8 cellular contexts compared by ENCODE assay signal in the genomic region with DNA sequence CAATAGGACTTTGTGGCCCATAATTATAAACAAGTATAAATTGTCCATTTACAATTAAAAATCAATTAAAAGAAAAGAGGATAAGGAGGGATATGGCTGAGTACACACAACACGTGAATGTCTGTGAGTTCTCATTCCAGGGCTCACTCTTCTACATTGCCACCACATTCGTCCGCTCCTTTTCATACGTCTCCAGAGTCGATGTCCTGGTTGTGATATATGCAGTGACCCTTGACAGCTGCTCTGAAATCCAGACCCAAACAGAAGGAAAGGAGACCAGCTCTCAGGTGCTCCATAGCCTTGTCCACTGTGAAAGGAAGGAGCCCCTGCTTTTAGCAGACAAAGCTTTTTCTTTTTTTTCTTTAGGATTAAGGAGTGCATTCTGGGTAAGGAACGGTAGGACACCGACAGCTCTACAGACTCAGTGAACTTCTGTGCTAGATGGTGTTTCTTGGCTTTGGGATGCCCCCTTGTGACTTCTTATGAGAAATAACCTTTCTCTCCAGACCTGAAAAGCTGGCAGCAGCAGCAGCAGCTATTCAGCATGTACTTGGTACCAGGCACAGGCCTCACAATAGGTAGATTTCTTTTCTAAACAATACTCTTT. TPM values are rescaled to one million over a fixed set of nuclear protein-coding genes. Genes with fewer than 3 reads are reported as not detected.
DNase-seq lines count a peak whose midpoint lies in the region; FAIRE-seq and TF ChIP-seq lines count a peak whose summit lies in the region.

No MANE protein-coding gene starts in this region.

- DNase-seq in COLO829 (ENCODE audit: low spot score) = peak; percentile 35
- peak; percentile 66 for DNase-seq in H9
- peak; percentile 55 for DNase-seq in NCI-H446 treated with DMSO at 0.1 percent for 48 hours (lab: John Stamatoyannopoulos, UW)
- DNase-seq in astrocyte of the spinal cord (ENCODE audit: low read depth, low spot score) = peak; percentile 82
- DNase-seq in kidney = no peak
- DNase-seq in KG1 (lab: John Stamatoyannopoulos, UW) = no peak
- DNase-seq in ascending aorta (ENCODE audit: low spot score in 2 of 2) = no peak
- no peak for DNase-seq in activated T-helper 1 cell treated with anti-CD3 and anti-CD28 coated beads, Interleukin-12 subunit alpha, Interleukin-12 subunit beta, Interleukin-2, Interleukin-4 antibody, amounts not matched to agents 30 ng/mL and 10 ng/mL and 1 ng/mL, durations not matched to agents 14 hours and 24 hours and 36 hours (ENCODE audit: low spot score)

- no peak for FAIRE-seq in kidney (lab: Jason Lieb, UNC)

- peaks cover 0 to 2% of the 10 kb centered on the region in 2 experiments; a peak in 1 of 5 replicates for H3K9me3 Mint-ChIP-seq in H9
- no peaks in the 10 kb centered on the region for H3K9me3 Mint-ChIP-seq in activated T-helper 1 cell treated with anti-CD3 and anti-CD28 coated beads, Interleukin-12 subunit alpha, Interleukin-12 subunit beta, Interleukin-2, Interleukin-4 antibody, amounts not matched to agents 30 ng/mL and 10 ng/mL and 1 ng/mL, durations not matched to agents 14 hours and 24 hours and 36 hours

- peaks cover 25 to 31% of the 10 kb centered on the region in 2 donors for H3K36me3 ChIP-seq in kidney (ENCODE audit: control insufficient read depth in 1 of 2, insufficient read depth in 2 of 2, low read length in 2 of 2)
- H3K36me3 ChIP-seq in ascending aorta = peaks cover 23 to 52% of the 10 kb centered on the region in 2 donors

- no peak overlapping the region for H3K56ac ChIP-seq in H9 (ENCODE audit: insufficient read length, low read depth, low read length)

- H3K9me3 ChIP-seq in H9 (ENCODE audit: control insufficient read depth, low read depth, low read length) = no peaks in the 10 kb centered on the region
- H3K9me3 ChIP-seq in kidney (ENCODE audit: control insufficient read depth in 1 of 2, low read length in 2 of 2) = no peaks in the 10 kb centered on the region
- H3K9me3 ChIP-seq in ascending aorta = no peaks in the 10 kb centered on the region

- no peak overlapping the region for H3K4me2 ChIP-seq in H9 (ENCODE audit: insufficient read depth, insufficient read length, low read length)

- no peaks in the 10 kb centered on the region for H3K27me3 ChIP-seq in H9 (ENCODE audit: insufficient read depth, low read length)
- no peaks in the 10 kb centered on the region for H3K27me3 ChIP-seq in ascending aorta

- TF ChIP-seq CTCF in H9 (conservative IDR thresholded peaks at IDR 0.05) = peak; percentile 76
- peak; percentile 53 for TF ChIP-seq CTCF in astrocyte of the spinal cord (IDR thresholded peaks at IDR 0.05; ENCODE audit: low read depth, low read length)
- TF ChIP-seq CTCF in kidney (IDR thresholded peaks at IDR 0.05; ENCODE audit: borderline replicate concordance, extremely low read depth, insufficient read depth) = peak; percentile 20
- TF ChIP-seq CTCF in ascending aorta (IDR thresholded peaks at IDR 0.05) = no peak

- H3K27me3 Mint-ChIP-seq in H9 (ENCODE audit: low read depth) = no peaks in the 10 kb centered on the region
- no peaks in the 10 kb centered on the region for H3K27me3 Mint-ChIP-seq in activated T-helper 1 cell treated with anti-CD3 and anti-CD28 coated beads, Interleukin-12 subunit alpha, Interleukin-12 subunit beta, Interleukin-2, Interleukin-4 antibody, amounts not matched to agents 30 ng/mL and 10 ng/mL and 1 ng/mL, durations not matched to agents 14 hours and 24 hours and 36 hours (ENCODE audit: insufficient read depth)

- H3K9ac ChIP-seq in H9 (ENCODE audit: extremely low read depth, insufficient read length, low read length) (no peak overlapping the region), kidney (ENCODE audit: low read length in 2 of 2) (no peak overlapping the region)

- H3K18ac ChIP-seq in H9 (ENCODE audit: insufficient read length, low read depth, low read length) = no peak overlapping the region

- H3K79me1 ChIP-seq in H9 (ENCODE audit: insufficient read depth, low read depth, low read length, poor library complexity, severe bottlenecking) = no peaks in the 10 kb centered on the region

- no peak overlapping the region for H2BK5ac ChIP-seq in H9 (ENCODE audit: insufficient read length, low read length)

- no peaks in the 10 kb centered on the region for H3K4me1 ChIP-seq in H9 (ENCODE audit: insufficient read depth, low read length)
- H3K4me1 ChIP-seq in kidney (ENCODE audit: control insufficient read depth in 1 of 2, insufficient read depth in 1 of 2, low read depth in 1 of 2, low read length in 2 of 2) = no peaks in the 10 kb centered on the region
- H3K4me1 ChIP-seq in ascending aorta = no peaks in the 10 kb centered on the region

- H3K27ac Mint-ChIP-seq in H9 = peak overlapping the region; percentile 28 to 95 (median 75); a peak in 3 of 7 replicates
- H3K27ac Mint-ChIP-seq in activated T-helper 1 cell treated with anti-CD3 and anti-CD28 coated beads, Interleukin-12 subunit alpha, Interleukin-12 subunit beta, Interleukin-2, Interleukin-4 antibody, amounts not matched to agents 30 ng/mL and 10 ng/mL and 1 ng/mL, durations not matched to agents 14 hours and 24 hours and 36 hours = no peak overlapping the region

- no peak overlapping the region for H2BK120ac ChIP-seq in H9 (ENCODE audit: low read depth, low read length, poor library complexity, severe bottlenecking)

- intact Hi-C loops in kidney (cut with DNase I) (no loop called here), ascending aorta (cut with DNase I) (no loop called here)
- intact Hi-C loops in activated T-helper 1 cell treated with anti-CD3 and anti-CD28 coated beads, Interleukin-12 subunit alpha, Interleukin-12 subunit beta, Interleukin-2, Interleukin-4 antibody, amounts not matched to agents 30 ng/mL and 10 ng/mL and 1 ng/mL, durations not matched to agents 14 hours and 24 hours and 36 hours (cut with micrococcal nuclease) = loop anchor here (1.0 kb wide), 1 partner anchor 306 kb away; no protein-coding TSS in a partner anchor

- in situ Hi-C loops in astrocyte of the spinal cord (cut with HindIII; ENCODE audit: low sequenced_read_pairs) = no loop called here

- no peak overlapping the region for H2BK15ac ChIP-seq in H9 (ENCODE audit: low read depth, low read length)

- no peak overlapping the region for H4K91ac ChIP-seq in H9 (ENCODE audit: insufficient read length, low read depth, low read length)

- H3K23me2 ChIP-seq in H9 (ENCODE audit: insufficient read length, low read depth, low read length, poor library complexity, severe bottlenecking) = no peaks in the 10 kb centered on the region

- H3K4me3 ChIP-seq in astrocyte of the spinal cord (ENCODE audit: low read depth, low read length) (no peak overlapping the region), kidney (ENCODE audit: low read length in 2 of 2) (no peak overlapping the region), ascending aorta (no peak overlapping the region)

- H2AFZ ChIP-seq in H9 (ENCODE audit: low read length) = no peak overlapping the region

- no peak overlapping the region for H3K27ac ChIP-seq in H9 (ENCODE audit: insufficient read length, low read depth, low read length)
- H3K27ac ChIP-seq in kidney (ENCODE audit: low read depth in 2 of 2, low read length in 2 of 2) = no peak overlapping the region
- no peak overlapping the region for H3K27ac ChIP-seq in ascending aorta

- H3T11ph ChIP-seq in H9 (ENCODE audit: low read length) = no peak overlapping the region

- H2BK12ac ChIP-seq in H9 (ENCODE audit: insufficient read length, low read depth, low read length) = no peak overlapping the region

- H4K5ac ChIP-seq in H9 (ENCODE audit: insufficient read length, low read depth, low read length) = no peak overlapping the region

- H3K36me3 Mint-ChIP-seq in H9 (ENCODE audit: insufficient read depth in 1 of 3, low read depth in 3 of 3) = peaks cover 16 to 36% (median 32%) of the 10 kb centered on the region in 3 experiments; a peak in 6 of 7 replicates
- peaks cover 11% of the 10 kb centered on the region for H3K36me3 Mint-ChIP-seq in activated T-helper 1 cell treated with anti-CD3 and anti-CD28 coated beads, Interleukin-12 subunit alpha, Interleukin-12 subunit beta, Interleukin-2, Interleukin-4 antibody, amounts not matched to agents 30 ng/mL and 10 ng/mL and 1 ng/mL, durations not matched to agents 14 hours and 24 hours and 36 hours (ENCODE audit: low read depth)

- peaks cover 5 to 6% of the 10 kb centered on the region in 2 experiments for H3K4me1 Mint-ChIP-seq in H9
- H3K4me1 Mint-ChIP-seq in activated T-helper 1 cell treated with anti-CD3 and anti-CD28 coated beads, Interleukin-12 subunit alpha, Interleukin-12 subunit beta, Interleukin-2, Interleukin-4 antibody, amounts not matched to agents 30 ng/mL and 10 ng/mL and 1 ng/mL, durations not matched to agents 14 hours and 24 hours and 36 hours (ENCODE audit: low read depth) = no peaks in the 10 kb centered on the region

- no CpG with 5 or more reads among the region's 7 CpGs for WGBS in H9 (ENCODE audit: extremely low coverage, insufficient read length, low lambda C conversion rate)

- no peak overlapping the region for H2AK5ac ChIP-seq in H9 (ENCODE audit: insufficient read length, low read length)

- H3K14ac ChIP-seq in H9 (ENCODE audit: insufficient read depth, low read length) = no peak overlapping the region

- no peak overlapping the region for H3K23ac ChIP-seq in H9 (ENCODE audit: insufficient read length, low read depth, low read length)

- no peak overlapping the region for H4K8ac ChIP-seq in H9 (replicated peaks; ENCODE audit: insufficient read length, low read depth, low read length)

- no peak overlapping the region for H3K4me3 Mint-ChIP-seq in H9
- no peak overlapping the region for H3K4me3 Mint-ChIP-seq in activated T-helper 1 cell treated with anti-CD3 and anti-CD28 coated beads, Interleukin-12 subunit alpha, Interleukin-12 subunit beta, Interleukin-2, Interleukin-4 antibody, amounts not matched to agents 30 ng/mL and 10 ng/mL and 1 ng/mL, durations not matched to agents 14 hours and 24 hours and 36 hours

- no peaks in the 10 kb centered on the region for H4K20me1 ChIP-seq in H9 (ENCODE audit: control insufficient read depth, insufficient read depth, insufficient read length)

- no peak overlapping the region for H2BK20ac ChIP-seq in H9 (ENCODE audit: low read depth, low read length, poor library complexity, severe bottlenecking)

- no peak overlapping the region for H3K4ac ChIP-seq in H9 (ENCODE audit: low read depth, low read length)

- H3K79me2 ChIP-seq in H9 (ENCODE audit: insufficient read depth, low read length) = no peaks in the 10 kb centered on the region

RNA-seq across cellular contexts. Expression of a gene that starts 19.7 kb away (rescaled TPM):
- total RNA-seq in H9 (2021) = not detected in 2 replicates
- 4.3 TPM for total RNA-seq in kidney
- polyA plus RNA-seq in kidney (ENCODE audit: insufficient read depth, low read depth, low replicate concordance) = 1.5 TPM
- total RNA-seq in ascending aorta = not detected
- total RNA-seq in activated T-helper 1 cell treated with anti-CD3 and anti-CD28 coated beads, Interleukin-12 subunit alpha, Interleukin-12 subunit beta, Interleukin-2, Interleukin-4 antibody, amounts not matched to agents 30 ng/mL and 10 ng/mL and 1 ng/mL, durations not matched to agents 14 hours and 24 hours and 36 hours = 0.29 and 0.64 TPM in 2 replicates

RNA-seq across cellular contexts. Expression of a gene that starts 51.5 kb away (rescaled TPM):
- 58.3 and 62.1 TPM in 2 replicates for total RNA-seq in H9 (2021)
- 104 TPM for total RNA-seq in kidney
- polyA plus RNA-seq in kidney (ENCODE audit: insufficient read depth, low read depth, low replicate concordance) = 36.4 TPM
- total RNA-seq in ascending aorta = 2.7 TPM
- 821 and 858 TPM in 2 replicates for total RNA-seq in activated T-helper 1 cell treated with anti-CD3 and anti-CD28 coated beads, Interleukin-12 subunit alpha, Interleukin-12 subunit beta, Interleukin-2, Interleukin-4 antibody, amounts not matched to agents 30 ng/mL and 10 ng/mL and 1 ng/mL, durations not matched to agents 14 hours and 24 hours and 36 hours

RNA-seq across cellular contexts. Expression of a gene that starts 54.3 kb away (rescaled TPM):
- total RNA-seq in H9 (2021) (22.5 and 24.3 TPM in 2 replicates), kidney (18.2 TPM), ascending aorta (36.3 TPM)
- 31.4 TPM for polyA plus RNA-seq in kidney (ENCODE audit: insufficient read depth, low read depth, low replicate concordance)
- total RNA-seq in activated T-helper 1 cell treated with anti-CD3 and anti-CD28 coated beads, Interleukin-12 subunit alpha, Interleukin-12 subunit beta, Interleukin-2, Interleukin-4 antibody, amounts not matched to agents 30 ng/mL and 10 ng/mL and 1 ng/mL, durations not matched to agents 14 hours and 24 hours and 36 hours = 22.4 and 25.0 TPM in 2 replicates

RNA-seq across cellular contexts. Expression of a gene that starts 54.5 kb away (rescaled TPM):
- total RNA-seq in H9 (2021) (115 and 116 TPM in 2 replicates), kidney (64.7 TPM), ascending aorta (92.7 TPM)
- polyA plus RNA-seq in kidney (ENCODE audit: insufficient read depth, low read depth, low replicate concordance) = 177 TPM
- total RNA-seq in activated T-helper 1 cell treated with anti-CD3 and anti-CD28 coated beads, Interleukin-12 subunit alpha, Interleukin-12 subunit beta, Interleukin-2, Interleukin-4 antibody, amounts not matched to agents 30 ng/mL and 10 ng/mL and 1 ng/mL, durations not matched to agents 14 hours and 24 hours and 36 hours = 99.1 and 102 TPM in 2 replicates

Comparison
In these comparisons a context has a peak if more than half of its experiments do, and no peak if none do; other contexts are left out.
1. DNase-seq: peak in COLO829 (single experiment), H9 (single experiment), NCI-H446 treated with DMSO at 0.1 percent for 48 hours (single experiment) and astrocyte of the spinal cord (single experiment); none in kidney (single experiment), KG1 (single experiment), ascending aorta (0 of 2) and activated T-helper 1 cell treated with anti-CD3 and anti-CD28 coated beads, Interleukin-12 subunit alpha, Interleukin-12 subunit beta, Interleukin-2, Interleukin-4 antibody, amounts not matched to agents 30 ng/mL and 10 ng/mL and 1 ng/mL, durations not matched to agents 14 hours and 24 hours and 36 hours (single experiment).
2. CTCF ChIP-seq: peak in H9 (single experiment), astrocyte of the spinal cord (single experiment) and kidney (single experiment); none in ascending aorta (0 of 3).
3. RNA of a gene that starts 51.5 kb away (total RNA-seq): 821 to 858 TPM in activated T-helper 1 cell treated with anti-CD3 and anti-CD28 coated beads, Interleukin-12 subunit alpha, Interleukin-12 subunit beta, Interleukin-2, Interleukin-4 antibody, amounts not matched to agents 30 ng/mL and 10 ng/mL and 1 ng/mL, durations not matched to agents 14 hours and 24 hours and 36 hours, 104 TPM in kidney (single experiment) and 58.3 to 62.1 TPM in H9; 2.7 TPM in ascending aorta (single experiment); every median in the first group is over 10 times any median in the second.